14 cellular contexts compared by ENCODE assay signal in the genomic region with DNA sequence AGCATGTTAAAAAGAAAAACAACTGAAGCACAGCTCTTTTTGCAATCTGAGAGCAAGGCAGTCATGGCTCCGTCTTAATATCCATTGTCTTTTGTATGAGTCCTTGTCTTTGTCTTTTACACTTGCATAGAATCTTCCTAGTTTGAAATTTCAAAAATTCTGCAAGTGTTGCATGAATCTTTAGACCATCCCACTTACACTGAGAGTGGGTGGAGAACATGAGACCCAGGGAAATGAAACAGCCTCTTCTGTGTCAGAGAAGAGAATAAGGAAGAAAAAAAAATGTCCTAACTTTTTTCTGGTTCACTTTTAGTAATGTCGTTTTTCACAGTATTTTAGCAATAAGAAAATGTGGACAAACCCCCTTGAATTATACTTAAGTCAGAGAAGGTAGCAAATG. TPM values are rescaled to one million over a fixed set of nuclear protein-coding genes. Genes with fewer than 3 reads are reported as not detected.
"Had no signal": no experiment of that assay in that cellular context is flagged by ENCODE, and none has a peak within 500 bp of the region (broad histone marks: within the 10 kb centered on the region; RNA-seq: fewer than 3 reads in every experiment).

No MANE protein-coding gene starts in this region.

- H3K9me3 ChIP-seq: adrenal gland, psoas muscle, right lobe of liver, transverse colon had no signal

- H3K27ac ChIP-seq: adrenal gland, psoas muscle, right lobe of liver, transverse colon had no signal

- H3K9me3 Mint-ChIP-seq: activated naive CD4-positive, alpha-beta T cell treated with anti-CD3 and anti-CD28 coated beads, Interleukin-2, amount 10 ng/mL, durations not matched to agents 7 days and 5 days; T-helper 2 cell treated with Interferon-gamma antibody and Interleukin-4, amounts not matched to agents 5 μg/mL and 100 μg/mL, for 36 hours had no signal

- H3K4me1 ChIP-seq: adrenal gland, psoas muscle, right lobe of liver, transverse colon had no signal

- H3K4me3 ChIP-seq: adrenal gland, psoas muscle, right lobe of liver, smooth muscle cell, transverse colon had no signal

- ATAC-seq: activated CD4-positive, CD25-positive, alpha-beta regulatory T cell treated with anti-CD3 and anti-CD28 coated beads, Interleukin-2, amount 50 U/mL, for 24 hours; psoas muscle; stimulated activated naive CD8-positive, alpha-beta T cell treated with anti-CD3 and anti-CD28 coated beads, Interleukin-15, Interleukin-2, amounts not matched to agents 100 U/mL and 50 U/mL, for 24 hours had no signal

- H3K4me3 Mint-ChIP-seq: activated naive CD4-positive, alpha-beta T cell treated with anti-CD3 and anti-CD28 coated beads, Interleukin-2, amount 10 ng/mL, durations not matched to agents 7 days and 5 days; immature natural killer cell; T-helper 2 cell treated with Interferon-gamma antibody and Interleukin-4, amounts not matched to agents 5 μg/mL and 100 μg/mL, for 36 hours had no signal

- H3K27me3 ChIP-seq: adrenal gland, right lobe of liver, transverse colon had no signal

- H3K36me3 Mint-ChIP-seq: activated naive CD4-positive, alpha-beta T cell treated with anti-CD3 and anti-CD28 coated beads, Interleukin-2, amount 10 ng/mL, durations not matched to agents 7 days and 5 days; immature natural killer cell had no signal

- H3K27ac Mint-ChIP-seq: activated naive CD4-positive, alpha-beta T cell treated with anti-CD3 and anti-CD28 coated beads, Interleukin-2, amount 10 ng/mL, durations not matched to agents 7 days and 5 days; immature natural killer cell; T-helper 2 cell treated with Interferon-gamma antibody and Interleukin-4, amounts not matched to agents 5 μg/mL and 100 μg/mL, for 36 hours had no signal

- H3K36me3 ChIP-seq: adrenal gland, right lobe of liver, transverse colon had no signal

- H3K4me1 Mint-ChIP-seq: activated naive CD4-positive, alpha-beta T cell treated with anti-CD3 and anti-CD28 coated beads, Interleukin-2, amount 10 ng/mL, durations not matched to agents 7 days and 5 days; immature natural killer cell had no signal

- DNase-seq: activated CD4-positive, alpha-beta T cell treated with anti-CD3 and anti-CD28 coated beads, Interleukin-2, amount 50 U/mL, for 4 hours; activated naive CD4-positive, alpha-beta T cell treated with anti-CD3 and anti-CD28 coated beads, Interleukin-2, amount 10 ng/mL, durations not matched to agents 7 days and 5 days; adrenal gland; foreskin melanocyte; immature natural killer cell; psoas muscle; right lobe of liver; stimulated activated CD4-positive, alpha-beta T cell treated with anti-CD3 and anti-CD28 coated beads, Interleukin-4, amount 100 ng/mL, for 4 hours; stimulated activated CD8-positive, alpha-beta memory T cell treated with anti-CD3 and anti-CD28 coated beads, Interleukin-4, amount 100 ng/mL, for 48 hours; stimulated activated naive CD8-positive, alpha-beta T cell treated with anti-CD3 and anti-CD28 coated beads, Interleukin-15, Interleukin-2, amounts not matched to agents 100 U/mL and 50 U/mL, for 24 hours; transverse colon had no signal

- H3K4me2 ChIP-seq: smooth muscle cell had no signal

RNA-seq across cellular contexts. Expression of a gene that starts 12.1 kb away (rescaled TPM):
- total RNA-seq: smooth muscle cell had no signal
- polyA plus RNA-seq: immature natural killer cell, smooth muscle cell had no signal
